Comparison of ENCODE assay signal across 16 cellular contexts in genomic region chr10:80539421-80539999, GRCh38. TPM values are rescaled to one million over a fixed set of nuclear protein-coding genes. Genes with fewer than 3 reads are reported as not detected.
DNase-seq lines count a peak whose midpoint lies in the region; ATAC-seq, FAIRE-seq and TF ChIP-seq lines count a peak whose summit lies in the region.
"Had no signal": no experiment of that assay in that cellular context is flagged by ENCODE, and none has a peak within 500 bp of the region (broad histone marks: within the 10 kb centered on the region; RNA-seq: fewer than 3 reads in every experiment).

No MANE protein-coding gene starts in this region.

- no peak for DNase-seq in CD4-positive, CD25-positive, alpha-beta regulatory T cell
- DNase-seq in NCI-H1694 treated with DMSO at 0.1 percent for 48 hours (lab: John Stamatoyannopoulos, UW) = peak; percentile 26
- no peak for DNase-seq in keratinocyte (ENCODE audit: low read depth, low spot score)
- DNase-seq in SKM-1 (lab: John Stamatoyannopoulos, UW; ENCODE audit: unreplicated experiment) = no peak
- DNase-seq in dedifferentiated amniotic fluid mesenchymal stem cell (ENCODE audit: extremely low spot score) = no peak
- no peak for DNase-seq in activated CD4-positive, alpha-beta T cell treated with anti-CD3 and anti-CD28 coated beads for 36 hours
- no peak for DNase-seq in stimulated activated CD4-positive, alpha-beta T cell treated with anti-CD3 and anti-CD28 coated beads, Interleukin-4, amount 100 ng/mL, for 4 hours
- DNase-seq: activated naive CD4-positive, alpha-beta T cell treated with anti-CD3 and anti-CD28 coated beads, Interleukin-2, amount 10 ng/mL, durations not matched to agents 7 days and 5 days; kidney glomerular epithelial cell; NCI-H1105; NCI-H524 treated with DMSO at 0.1 percent for 48 hours; stimulated activated naive CD4-positive, alpha-beta T cell had no signal

- no peaks in the 10 kb centered on the region for H3K9me1 ChIP-seq in keratinocyte (ENCODE audit: control insufficient read depth, extremely low read depth, insufficient read depth, low read length)

- no peak for TF ChIP-seq CTCF in keratinocyte (optimal IDR thresholded peaks at IDR 0.05 in 1 of 3, IDR thresholded peaks at IDR 0.05 in 1 of 3, conservative IDR thresholded peaks at IDR 0.05 in 1 of 3; ENCODE audit: extremely low read depth in 1 of 3, insufficient read depth in 2 of 3, low read length in 3 of 3)

- no peak overlapping the region for H3K4me3 ChIP-seq in CD4-positive, CD25-positive, alpha-beta regulatory T cell (ENCODE audit: low read depth, low read length)
- H3K4me3 ChIP-seq in keratinocyte (ENCODE audit: control insufficient read depth in 2 of 3, extremely low read depth in 1 of 3, insufficient read depth in 2 of 3, low read depth in 1 of 3, low read length in 3 of 3) = peak overlapping the region in 1 of 3 experiments; percentile 48
- H3K4me3 ChIP-seq: breast epithelium had no signal

- POLR2A ChIA-PET in activated CD4-positive, alpha-beta T cell treated with anti-CD3 and anti-CD28 coated beads for 36 hours (lab: Charles Lee) = interaction anchor here (0.6 kb wide), 1 partner anchor 90 kb away, joined by 3 read pairs; no protein-coding TSS in a partner anchor

- H3K36me3 ChIP-seq in CD4-positive, CD25-positive, alpha-beta regulatory T cell (ENCODE audit: control insufficient read depth, insufficient read depth, low read length) = no peaks in the 10 kb centered on the region
- no peaks in the 10 kb centered on the region for H3K36me3 ChIP-seq in keratinocyte (ENCODE audit: control insufficient read depth in 2 of 2, extremely low read depth in 1 of 2, insufficient read depth in 2 of 2, low read length in 2 of 2)
- H3K36me3 ChIP-seq: breast epithelium had no signal

- H3K4me1 ChIP-seq in CD4-positive, CD25-positive, alpha-beta regulatory T cell (ENCODE audit: control insufficient read depth, insufficient read depth, low read length, poor library complexity, severe bottlenecking) = peaks cover 4% of the 10 kb centered on the region
- H3K4me1 ChIP-seq in keratinocyte (ENCODE audit: control insufficient read depth, extremely low read depth, insufficient read depth, low read length) = peaks cover 36% of the 10 kb centered on the region
- H3K4me1 ChIP-seq: breast epithelium had no signal

- no peaks in the 10 kb centered on the region for H3K9me3 ChIP-seq in CD4-positive, CD25-positive, alpha-beta regulatory T cell (ENCODE audit: control insufficient read depth in 2 of 2, low read length in 2 of 2)
- no peaks in the 10 kb centered on the region for H3K9me3 ChIP-seq in keratinocyte (ENCODE audit: control insufficient read depth, low read depth, low read length)
- H3K9me3 ChIP-seq: breast epithelium had no signal

- H3K27ac Mint-ChIP-seq in CD4-positive, CD25-positive, alpha-beta regulatory T cell = peak overlapping the region in 1 of 3 donors; percentile 23
- H3K27ac Mint-ChIP-seq in activated CD4-positive, alpha-beta T cell treated with anti-CD3 and anti-CD28 coated beads for 36 hours = no peak overlapping the region
- H3K27ac Mint-ChIP-seq: CD14-positive monocyte had no signal

- intact Hi-C loops in activated CD4-positive, alpha-beta T cell treated with anti-CD3 and anti-CD28 coated beads for 36 hours (cut with DNase I, micrococcal nuclease) = loop anchor here in 1 of 2 experiments (5.0 kb wide), 1 partner anchor 123 kb away; no protein-coding TSS in a partner anchor

- no peak for FAIRE-seq in keratinocyte (lab: Jason Lieb, UNC)
- FAIRE-seq: H54 had no signal

- H3K9ac ChIP-seq in keratinocyte (ENCODE audit: control insufficient read depth, extremely low read depth, insufficient read depth, low read length) = no peak overlapping the region

- dilution Hi-C loops in keratinocyte (cut with MboI; ENCODE audit: extremely low pct_ligation_motif_present, low sequenced_read_pairs) = no loop called here

- peak overlapping the region; percentile 72 for H3K4me2 ChIP-seq in keratinocyte (ENCODE audit: control insufficient read depth, extremely low read depth, insufficient read depth, low read depth, low read length)

- H4K20me1 ChIP-seq in keratinocyte (ENCODE audit: control insufficient read depth, extremely low read depth, insufficient read depth, low read length) = no peaks in the 10 kb centered on the region

- no peak overlapping the region for H3K27ac ChIP-seq in CD4-positive, CD25-positive, alpha-beta regulatory T cell (ENCODE audit: insufficient read depth, low read length, poor library complexity, severe bottlenecking)
- H3K27ac ChIP-seq in keratinocyte (ENCODE audit: control insufficient read depth, insufficient read depth, low read length) = no peak overlapping the region

- no peaks in the 10 kb centered on the region for H3K9me3 Mint-ChIP-seq in CD4-positive, CD25-positive, alpha-beta regulatory T cell
- no peaks in the 10 kb centered on the region for H3K9me3 Mint-ChIP-seq in activated CD4-positive, alpha-beta T cell treated with anti-CD3 and anti-CD28 coated beads for 36 hours (ENCODE audit: low read depth)
- H3K9me3 Mint-ChIP-seq: activated naive CD4-positive, alpha-beta T cell treated with anti-CD3 and anti-CD28 coated beads, Interleukin-2, amount 10 ng/mL, durations not matched to agents 7 days and 5 days had no signal

- H3K27me3 Mint-ChIP-seq in CD4-positive, CD25-positive, alpha-beta regulatory T cell = peaks cover 4% of the 10 kb centered on the region
- no peaks in the 10 kb centered on the region for H3K27me3 Mint-ChIP-seq in activated CD4-positive, alpha-beta T cell treated with anti-CD3 and anti-CD28 coated beads for 36 hours

- H3K4me1 Mint-ChIP-seq in CD4-positive, CD25-positive, alpha-beta regulatory T cell = peaks cover 0 to 21% (median 9%) of the 10 kb centered on the region in 4 donors
- peaks cover 12% of the 10 kb centered on the region for H3K4me1 Mint-ChIP-seq in activated CD4-positive, alpha-beta T cell treated with anti-CD3 and anti-CD28 coated beads for 36 hours

- H3K4me3 Mint-ChIP-seq in CD4-positive, CD25-positive, alpha-beta regulatory T cell = peak overlapping the region in 3 of 4 donors; percentile 43 to 77 (median 50)
- no peak overlapping the region for H3K4me3 Mint-ChIP-seq in activated CD4-positive, alpha-beta T cell treated with anti-CD3 and anti-CD28 coated beads for 36 hours
- H3K4me3 Mint-ChIP-seq: activated naive CD4-positive, alpha-beta T cell treated with anti-CD3 and anti-CD28 coated beads, Interleukin-2, amount 10 ng/mL, durations not matched to agents 7 days and 5 days; CD14-positive monocyte had no signal

- CTCF ChIA-PET in activated CD4-positive, alpha-beta T cell treated with anti-CD3 and anti-CD28 coated beads for 36 hours (lab: Charles Lee) = no interaction called here

- H2AFZ ChIP-seq in keratinocyte (ENCODE audit: control insufficient read depth, low read length) = no peak overlapping the region

- H3K79me2 ChIP-seq in keratinocyte (ENCODE audit: control insufficient read depth, insufficient read depth, low read length) = no peaks in the 10 kb centered on the region

- no peak for ATAC-seq in CD4-positive, CD25-positive, alpha-beta regulatory T cell (ENCODE audit: low read depth in 2 of 2)
- peak; percentile 44 for ATAC-seq in GM18868 (IDR thresholded peaks at IDR 0.05; ENCODE audit: unreplicated experiment)
- no peak for ATAC-seq in activated CD4-positive, alpha-beta T cell treated with anti-CD3 and anti-CD28 coated beads for 36 hours

- no peaks in the 10 kb centered on the region for H3K27me3 ChIP-seq in CD4-positive, CD25-positive, alpha-beta regulatory T cell (ENCODE audit: control insufficient read depth, insufficient read depth, low read length)
- no peaks in the 10 kb centered on the region for H3K27me3 ChIP-seq in keratinocyte (ENCODE audit: control insufficient read depth, extremely low read depth, insufficient read depth, low read length)
- H3K27me3 ChIP-seq: breast epithelium had no signal

- H3K36me3 Mint-ChIP-seq in CD4-positive, CD25-positive, alpha-beta regulatory T cell = peaks cover 4% of the 10 kb centered on the region
- peaks cover 2% of the 10 kb centered on the region for H3K36me3 Mint-ChIP-seq in activated CD4-positive, alpha-beta T cell treated with anti-CD3 and anti-CD28 coated beads for 36 hours (ENCODE audit: low read depth)
- H3K36me3 Mint-ChIP-seq: CD14-positive monocyte had no signal

RNA-seq across cellular contexts. Expression of gene SH2D4B, which starts 1.8 kb away (rescaled TPM):
- total RNA-seq in CD4-positive, CD25-positive, alpha-beta regulatory T cell = 0.25 TPM
- polyA plus RNA-seq in CD4-positive, CD25-positive, alpha-beta regulatory T cell = not detected
- polyA plus RNA-seq in keratinocyte = 0.03 to 0.42 TPM (median 0.22 TPM) in 3 replicates
- polyA plus RNA-seq in keratinocyte (2011; ENCODE audit: low read depth) = 0.16 TPM
- polyA plus RNA-seq in keratinocyte (2011; cell fraction: cytosol; rRNA removed) = 0.09 and 0.24 TPM in 2 replicates
- 0.23 and 0.28 TPM in 2 replicates for polyA plus RNA-seq in keratinocyte (2011; cell fraction: nucleus; rRNA removed)
- polyA plus RNA-seq in keratinocyte (2012; ENCODE audit: low replicate concordance) = 0.06 and 0.39 TPM in 2 replicates
- 0.13 to 0.16 TPM in 2 of 3 replicates, not detected in the other for polyA minus RNA-seq in keratinocyte
- polyA minus RNA-seq in keratinocyte (2011; cell fraction: cytosol; rRNA and poly(A)+ RNA removed) = not detected
- 0.32 and 0.70 TPM in 2 replicates for polyA minus RNA-seq in keratinocyte (2011; cell fraction: nucleus; rRNA and poly(A)+ RNA removed)
- under 1 TPM in 1 of 2 experiments, not detected in 1; 0.11 TPM for total RNA-seq in activated CD4-positive, alpha-beta T cell treated with anti-CD3 and anti-CD28 coated beads for 36 hours
- polyA plus RNA-seq: CD14-positive monocyte had no signal
